8 cellular contexts compared by ENCODE assay signal in genomic region chr19:41886761-41887710, GRCh38. TPM values are rescaled to one million over a fixed set of nuclear protein-coding genes. Genes with fewer than 3 reads are reported as not detected.
DNase-seq lines count a peak whose midpoint lies in the region; ATAC-seq and TF ChIP-seq lines count a peak whose summit lies in the region.

No MANE protein-coding gene starts in this region.

- H3K79me2 ChIP-seq in OCI-LY7 (ENCODE audit: insufficient read depth, low read depth, low read length): peaks cover 37% of the 10 kb centered on the region

- peak overlapping the region; percentile 89 for H3K27ac ChIP-seq in CD8-positive, alpha-beta memory T cell (ENCODE audit: low read depth, low read length)
- peak overlapping the region; percentile 88 for H3K27ac ChIP-seq in OCI-LY7 (ENCODE audit: low read depth, low read length, poor library complexity, severe bottlenecking)

- peak; percentile 61 to 95 (median 89) for DNase-seq in CD8-positive, alpha-beta memory T cell
- peak; percentile 82 for DNase-seq in OCI-LY7 (ENCODE audit: low spot score)
- no peak for DNase-seq in nephron progenitor cell
- DNase-seq in type B pancreatic cell (ENCODE audit: extremely low spot score, unreplicated experiment): no peak
- DNase-seq in RPMI8226: no peak

- H3K4me3 Mint-ChIP-seq in CD8-positive, alpha-beta memory T cell: peak overlapping the region; percentile 85 to 99 (median 94)
- peak overlapping the region; percentile 91 for H3K4me3 Mint-ChIP-seq in activated naive CD8-positive, alpha-beta T cell
- peak overlapping the region; percentile 2 for H3K4me3 Mint-ChIP-seq in nephron progenitor cell
- no peak overlapping the region for H3K4me3 Mint-ChIP-seq in type B pancreatic cell

- peaks cover 59 to 70% (median 60%) of the 10 kb centered on the region in 3 donors for H3K4me1 Mint-ChIP-seq in CD8-positive, alpha-beta memory T cell
- peaks cover 57% of the 10 kb centered on the region for H3K4me1 Mint-ChIP-seq in activated naive CD8-positive, alpha-beta T cell (ENCODE audit: low read depth)
- H3K4me1 Mint-ChIP-seq in nephron progenitor cell (peaks cover 46% of the 10 kb centered on the region), type B pancreatic cell (ENCODE audit: unreplicated experiment) (peaks cover 21% of the 10 kb centered on the region)

- H3K9me2 ChIP-seq in OCI-LY7 (ENCODE audit: insufficient read depth, low read length): no peaks in the 10 kb centered on the region

- peak overlapping the region; percentile 92 for H3K4me3 ChIP-seq in CD8-positive, alpha-beta memory T cell (ENCODE audit: low read length)
- peak overlapping the region; percentile 97 for H3K4me3 ChIP-seq in OCI-LY7 (ENCODE audit: low read depth, low read length, poor library complexity, severe bottlenecking)

- intact Hi-C loops in OCI-LY7 (cut with micrococcal nuclease; ENCODE audit: unreplicated experiment): loop anchor here (1.0 to 2.0 kb wide), 5 partner anchors 10 to 71 kb away; partner anchors contain the start of gene CD79A

- H2AFZ ChIP-seq in OCI-LY7 (ENCODE audit: low read length): no peak overlapping the region

- H3K27me3 Mint-ChIP-seq in CD8-positive, alpha-beta memory T cell: peaks cover 0 to 2% of the 10 kb centered on the region in 2 donors
- H3K27me3 Mint-ChIP-seq in activated naive CD8-positive, alpha-beta T cell: no peaks in the 10 kb centered on the region
- H3K27me3 Mint-ChIP-seq in nephron progenitor cell (ENCODE audit: low read depth, poor library complexity): peaks cover 20% of the 10 kb centered on the region
- peaks cover 14% of the 10 kb centered on the region for H3K27me3 Mint-ChIP-seq in type B pancreatic cell

- peaks cover 13 to 81% (median 18%) of the 10 kb centered on the region in 3 donors for H3K36me3 Mint-ChIP-seq in CD8-positive, alpha-beta memory T cell
- H3K36me3 Mint-ChIP-seq in activated naive CD8-positive, alpha-beta T cell: peaks cover 11% of the 10 kb centered on the region
- H3K36me3 Mint-ChIP-seq in nephron progenitor cell (ENCODE audit: low read depth) (no peaks in the 10 kb centered on the region), type B pancreatic cell (peaks cover 3% of the 10 kb centered on the region)

- no peak for ATAC-seq in GM19023 (IDR thresholded peaks at IDR 0.05; ENCODE audit: unreplicated experiment)
- no peak for ATAC-seq in GM21381 (IDR thresholded peaks at IDR 0.05; ENCODE audit: unreplicated experiment)

- H3K4me1 ChIP-seq in CD8-positive, alpha-beta memory T cell (ENCODE audit: insufficient read depth, low read length): peaks cover 67% of the 10 kb centered on the region
- H3K4me1 ChIP-seq in OCI-LY7 (ENCODE audit: insufficient read depth, low read length, poor library complexity, severe bottlenecking): peaks cover 55% of the 10 kb centered on the region

- H3K36me3 ChIP-seq in CD8-positive, alpha-beta memory T cell (ENCODE audit: insufficient read depth, low read length): peaks cover 29% of the 10 kb centered on the region
- peaks cover 64% of the 10 kb centered on the region for H3K36me3 ChIP-seq in OCI-LY7 (ENCODE audit: insufficient read depth, low read length)

- no peaks in the 10 kb centered on the region for H3K9me3 ChIP-seq in CD8-positive, alpha-beta memory T cell (ENCODE audit: low read length)
- H3K9me3 ChIP-seq in OCI-LY7 (ENCODE audit: low read length): no peaks in the 10 kb centered on the region

- POLR2A ChIA-PET in CD8-positive, alpha-beta memory T cell (lab: Charles Lee): interaction anchor here (0.7 to 10.3 kb wide), 14 partner anchors 9 to 72 kb away, joined by 3 to 190 read pairs (median 7); partner anchors contain the start of genes CD79A, RABAC1 and RPS19
- POLR2A ChIA-PET in OCI-LY7 (lab: Charles Lee): interaction anchor here (0.7 to 3.6 kb wide), 6 partner anchors 10 to 60 kb away, joined by 3 to 18 read pairs (median 6); partner anchors contain the start of genes CD79A and RPS19

- H3K4me2 ChIP-seq in OCI-LY7 (ENCODE audit: low read length): peak overlapping the region; percentile 99

- H3K27ac Mint-ChIP-seq in CD8-positive, alpha-beta memory T cell: peak overlapping the region; percentile 81 to 99 (median 97)
- peak overlapping the region; percentile 90 for H3K27ac Mint-ChIP-seq in activated naive CD8-positive, alpha-beta T cell
- H3K27ac Mint-ChIP-seq in nephron progenitor cell (no peak overlapping the region), type B pancreatic cell (no peak overlapping the region)

- CTCF ChIA-PET in CD8-positive, alpha-beta memory T cell (lab: Charles Lee): interaction anchor here (1.1 to 13.0 kb wide), 9 partner anchors 16 to 64 kb away, joined by 4 to 227 read pairs (median 7); partner anchors contain the start of genes CD79A and RPS19
- CTCF ChIA-PET in OCI-LY7 (lab: Charles Lee; ENCODE audit: unreplicated experiment): interaction anchor here (0.9 to 1.1 kb wide), 2 partner anchors 14 to 50 kb away, joined by 3 to 4 read pairs; no protein-coding TSS in a partner anchor

- no peaks in the 10 kb centered on the region for H4K20me1 ChIP-seq in OCI-LY7 (ENCODE audit: insufficient read depth, low read length)

- TF ChIP-seq CTCF in OCI-LY7 (conservative IDR thresholded peaks at IDR 0.05; ENCODE audit: low read length): no peak
- TF ChIP-seq CTCF in nephron progenitor cell (IDR thresholded peaks at IDR 0.05): no peak
- TF ChIP-seq CTCF in type B pancreatic cell (conservative IDR thresholded peaks at IDR 0.05): no peak

- no peaks in the 10 kb centered on the region for H3K27me3 ChIP-seq in CD8-positive, alpha-beta memory T cell (ENCODE audit: insufficient read depth, low read length, poor library complexity, severe bottlenecking)

- no TSS peak for BruUV-seq in OCI-LY7 (replicated peaks; lab: Mats Ljungman, UMichigan)

- no peaks in the 10 kb centered on the region for H3K9me3 Mint-ChIP-seq in CD8-positive, alpha-beta memory T cell
- H3K9me3 Mint-ChIP-seq in activated naive CD8-positive, alpha-beta T cell (ENCODE audit: low read depth): no peaks in the 10 kb centered on the region
- H3K9me3 Mint-ChIP-seq in nephron progenitor cell (no peaks in the 10 kb centered on the region), type B pancreatic cell (no peaks in the 10 kb centered on the region)

RNA-seq across cellular contexts. Expression of gene ARHGEF1, which starts 4.1 kb away (rescaled TPM):
- total RNA-seq in CD8-positive, alpha-beta memory T cell: 100 to 1,000 TPM; 295 to 312 TPM
- polyA plus RNA-seq in CD8-positive, alpha-beta memory T cell: 350 TPM
- total RNA-seq in OCI-LY7 (2014; rRNA removed; shearing (Covaris generic)): 74.9 and 96.9 TPM in 2 replicates
- total RNA-seq in OCI-LY7 (2022) (297 and 318 TPM in 2 replicates), type B pancreatic cell (ENCODE audit: low replicate concordance) (51.7 and 58.9 TPM in 2 replicates)

RNA-seq across cellular contexts. Expression of gene CD79A, which starts 10.0 kb away (rescaled TPM):
- total RNA-seq in CD8-positive, alpha-beta memory T cell: 1 to 10 TPM; 1.3 to 2.2 TPM
- 9.4 TPM for polyA plus RNA-seq in CD8-positive, alpha-beta memory T cell
- 848 and 1,195 TPM in 2 replicates for total RNA-seq in OCI-LY7 (2014; rRNA removed; shearing (Covaris generic))
- total RNA-seq in OCI-LY7 (2022): 896 and 1,094 TPM in 2 replicates
- 0.48 and 0.52 TPM in 2 replicates for total RNA-seq in type B pancreatic cell (ENCODE audit: low replicate concordance)

RNA-seq across cellular contexts. Expression of gene RPS19, which starts 27.0 kb away (rescaled TPM):
- 1,000 to 10,000 TPM; 3,036 to 3,142 TPM for total RNA-seq in CD8-positive, alpha-beta memory T cell
- 6,195 TPM for polyA plus RNA-seq in CD8-positive, alpha-beta memory T cell
- 4,018 and 4,414 TPM in 2 replicates for total RNA-seq in OCI-LY7 (2014; rRNA removed; shearing (Covaris generic))
- total RNA-seq in OCI-LY7 (2022): 3,803 and 3,902 TPM in 2 replicates
- total RNA-seq in type B pancreatic cell (ENCODE audit: low replicate concordance): 3,159 and 4,081 TPM in 2 replicates

RNA-seq across cellular contexts. Expression of gene ERFL, which starts 41.2 kb away (rescaled TPM):
- 1 to 10 TPM; 1.3 to 1.4 TPM for total RNA-seq in CD8-positive, alpha-beta memory T cell
- not detected for polyA plus RNA-seq in CD8-positive, alpha-beta memory T cell
- total RNA-seq in OCI-LY7 (2014; rRNA removed; shearing (Covaris generic)): 1.6 and 1.9 TPM in 2 replicates
- total RNA-seq in OCI-LY7 (2022) (5.9 and 6.8 TPM in 2 replicates), type B pancreatic cell (ENCODE audit: low replicate concordance) (0.17 and 0.24 TPM in 2 replicates)

RNA-seq across cellular contexts. Expression of gene DMRTC2, which starts 42.2 kb away (rescaled TPM):
- not detected for total RNA-seq in CD8-positive, alpha-beta memory T cell
- not detected for polyA plus RNA-seq in CD8-positive, alpha-beta memory T cell
- not detected in 2 replicates for total RNA-seq in OCI-LY7 (2014; rRNA removed; shearing (Covaris generic))
- not detected in 2 replicates for total RNA-seq in OCI-LY7 (2022)
- total RNA-seq in type B pancreatic cell (ENCODE audit: low replicate concordance): not detected in 2 replicates

Comparison
In these comparisons a context has a peak if more than half of its experiments do, and no peak if none do; other contexts are left out.
1. DNase-seq: peak in CD8-positive, alpha-beta memory T cell (5 of 5) and OCI-LY7 (single experiment); none in nephron progenitor cell (single experiment), type B pancreatic cell (single experiment) and RPMI8226 (single experiment).
2. H3K27ac Mint-ChIP-seq: peak in CD8-positive, alpha-beta memory T cell (8 of 8) and activated naive CD8-positive, alpha-beta T cell (single experiment); none in nephron progenitor cell (single experiment) and type B pancreatic cell (single experiment).
3. RNA of gene CD79A, which starts 10.0 kb away (total RNA-seq): 848 to 1,195 TPM in OCI-LY7; 1.3 to 2.2 TPM in CD8-positive, alpha-beta memory T cell and 0.48 to 0.52 TPM in type B pancreatic cell; every median in the first group is over 100 times any median in the second.